ENCODE assay signal across 22 cellular contexts in the genomic region with DNA sequence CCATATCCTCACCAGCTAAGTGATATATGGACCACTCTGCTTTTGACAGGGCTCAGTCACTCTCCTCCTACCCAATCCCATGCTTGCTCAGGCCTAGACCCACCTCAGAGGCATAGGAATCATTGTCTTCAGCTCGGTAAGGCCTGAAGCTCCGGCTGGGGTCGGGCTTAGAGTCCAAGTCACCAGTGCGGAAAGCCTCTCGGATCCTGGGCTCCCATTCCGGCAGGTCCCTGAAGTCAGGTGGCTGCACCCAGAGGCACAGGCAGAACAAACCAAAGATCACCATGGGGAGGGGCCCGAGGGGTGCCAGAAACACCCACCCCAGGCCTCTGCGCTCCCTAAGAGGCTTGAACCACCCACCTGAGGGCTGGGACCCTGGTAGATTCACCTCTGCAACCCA. TPM values are rescaled to one million over a fixed set of nuclear protein-coding genes. Genes with fewer than 3 reads are reported as not detected.
DNase-seq lines count a peak whose midpoint lies in the region; ATAC-seq, FAIRE-seq and TF ChIP-seq lines count a peak whose summit lies in the region.
"Had no signal": no experiment of that assay in that cellular context is flagged by ENCODE, and none has a peak within 500 bp of the region (broad histone marks: within the 10 kb centered on the region; RNA-seq: fewer than 3 reads in every experiment).

No MANE protein-coding gene starts in this region.

- H3K9me3 ChIP-seq in HepG2 (ENCODE audit: low read length): no peaks in the 10 kb centered on the region
- H3K9me3 ChIP-seq in right lobe of liver: no peaks in the 10 kb centered on the region
- no peaks in the 10 kb centered on the region for H3K9me3 ChIP-seq in endodermal cell (ENCODE audit: control insufficient read depth, low read length)
- H3K9me3 ChIP-seq in prostate gland: no peaks in the 10 kb centered on the region
- H3K9me3 ChIP-seq in BE2C: no peaks in the 10 kb centered on the region
- no peaks in the 10 kb centered on the region for H3K9me3 ChIP-seq in vagina
- H3K9me3 ChIP-seq: BLaER1, Caco-2, Peyer's patch, SJCRH30 had no signal

- H3K4me3 Mint-ChIP-seq in endodermal cell: no peak overlapping the region
- H3K4me3 Mint-ChIP-seq: CD4-positive, alpha-beta memory T cell had no signal

- H3K4me2 ChIP-seq in HepG2 (ENCODE audit: low read depth, low read length): no peak overlapping the region
- H3K4me2 ChIP-seq: BLaER1 had no signal

- H3K9me3 Mint-ChIP-seq in endodermal cell: no peaks in the 10 kb centered on the region
- H3K9me3 Mint-ChIP-seq: CD4-positive, alpha-beta memory T cell had no signal

- peaks cover 14% of the 10 kb centered on the region for H3K4me1 Mint-ChIP-seq in endodermal cell

- H3K9ac ChIP-seq in HepG2 (ENCODE audit: insufficient read depth, low read depth, low read length) (no peak overlapping the region), endodermal cell (ENCODE audit: extremely low read depth, low read length, poor library complexity, severe bottlenecking) (no peak overlapping the region)
- H3K9ac ChIP-seq: BLaER1 had no signal

- H4K20me1 ChIP-seq in HepG2 (ENCODE audit: insufficient read depth, low read length): no peaks in the 10 kb centered on the region

- POLR2A ChIA-PET in HepG2 (lab: Yijun Ruan, JAX): no interaction called here

- H3K27ac Mint-ChIP-seq in endodermal cell: peak overlapping the region; percentile 82
- H3K27ac Mint-ChIP-seq: CD4-positive, alpha-beta memory T cell had no signal

- H3K27ac ChIP-seq in HepG2 (ENCODE audit: extremely low read length, insufficient read depth, low read length) (no peak overlapping the region), right lobe of liver (no peak overlapping the region), endodermal cell (ENCODE audit: low read depth, low read length) (no peak overlapping the region), prostate gland (peak overlapping the region; percentile 69 to 76), vagina (no peak overlapping the region)
- H3K27ac ChIP-seq: BLaER1, Peyer's patch, SJCRH30 had no signal

- no peak for TF ChIP-seq RAD21 in HepG2 (CRISPR knock-in tag; IDR thresholded peaks at IDR 0.05)

- peaks cover 30 to 57% of the 10 kb centered on the region in 2 experiments; a peak in 4 of 5 replicates for H3K36me3 ChIP-seq in HepG2 (replicated peaks in 1 of 2; ENCODE audit: control insufficient read depth in 1 of 2, insufficient read depth in 2 of 2, low read length in 2 of 2)
- H3K36me3 ChIP-seq in right lobe of liver: peaks cover 0 to 2% (median 0%) of the 10 kb centered on the region in 4 donors
- peaks cover 72% of the 10 kb centered on the region for H3K36me3 ChIP-seq in endodermal cell (ENCODE audit: control insufficient read depth, insufficient read depth, low read length)
- H3K36me3 ChIP-seq in prostate gland: peaks cover 0 to 15% of the 10 kb centered on the region in 2 donors
- peaks cover 78% of the 10 kb centered on the region for H3K36me3 ChIP-seq in BE2C
- peaks cover 0 to 57% of the 10 kb centered on the region in 2 donors for H3K36me3 ChIP-seq in vagina

- no peaks in the 10 kb centered on the region for H3K79me2 ChIP-seq in HepG2 (ENCODE audit: insufficient read depth, low read length)

- DNase-seq in HepG2 (ENCODE audit: low spot score) (no peak), right lobe of liver (no peak), endodermal cell (no peak), prostate gland (ENCODE audit: low spot score) (no peak), NCI-H510A treated with DMSO at 0.1 percent for 48 hours (lab: John Stamatoyannopoulos, UW) (no peak), BE2C (no peak), vagina (ENCODE audit: extremely low spot score in 2 of 2) (no peak)
- DNase-seq in activated CD4-positive, alpha-beta T cell treated with anti-CD3 and anti-CD28 coated beads, Interleukin-2, amount 50 U/mL, for 4 hours: no peak
- DNase-seq: Caco-2; CD4-positive, alpha-beta memory T cell; DMS 273 treated with DMSO at 0.1 percent for 48 hours; GOT3; HCEC 1CT; KG1; NCI-H1105; NCI-H2029 treated with DMSO at 0.1 percent for 48 hours; NCI-H345; NCI-H524 treated with DMSO at 0.1 percent for 48 hours; Peyer's patch; SJCRH30 had no signal

- CTCF ChIA-PET in HepG2 (lab: Yijun Ruan, JAX; ENCODE audit: low intra/inter-chr PET ratio, low total read pairs): no interaction called here

- no peak for TF ChIP-seq CTCF in HepG2 (CRISPR knock-in tag; IDR thresholded peaks at IDR 0.05)
- no peak for TF ChIP-seq CTCF in right lobe of liver (IDR thresholded peaks at IDR 0.05)
- no peak for TF ChIP-seq CTCF in endodermal cell (conservative IDR thresholded peaks at IDR 0.05)
- TF ChIP-seq CTCF in prostate gland (IDR thresholded peaks at IDR 0.05): no peak
- TF ChIP-seq CTCF in BE2C (IDR thresholded peaks at IDR 0.05; ENCODE audit: low read depth, low read length): no peak
- TF ChIP-seq CTCF in vagina (IDR thresholded peaks at IDR 0.05): no peak

- in situ Hi-C loops in HepG2 (cut with HindIII; ENCODE audit: extremely low pct_ligation_motif_present, low pct_unique_long_range_greater_than_20kb): no loop called here

- no peak for TF ChIP-seq POLR2A in HepG2 (IDR thresholded peaks at IDR 0.05; ENCODE audit: insufficient read depth in 1 of 2, low read depth in 2 of 2, low read length in 2 of 2)
- no peak for TF ChIP-seq POLR2A in right lobe of liver (IDR thresholded peaks at IDR 0.05)
- no peak for TF ChIP-seq POLR2A in prostate gland (IDR thresholded peaks at IDR 0.05)
- no peak for TF ChIP-seq POLR2A in vagina (IDR thresholded peaks at IDR 0.05)

- H3K27me3 Mint-ChIP-seq in endodermal cell (ENCODE audit: insufficient read depth): no peaks in the 10 kb centered on the region

- H3K27me3 ChIP-seq in HepG2 (ENCODE audit: control insufficient read depth in 1 of 2, insufficient read depth in 2 of 2, low read length in 2 of 2): no peaks in the 10 kb centered on the region
- H3K27me3 ChIP-seq in right lobe of liver: no peaks in the 10 kb centered on the region
- H3K27me3 ChIP-seq in endodermal cell (ENCODE audit: control insufficient read depth, insufficient read depth, low read length, poor library complexity, severe bottlenecking): no peaks in the 10 kb centered on the region
- H3K27me3 ChIP-seq in prostate gland (replicated peaks; ENCODE audit: insufficient read depth): no peaks in the 10 kb centered on the region
- no peaks in the 10 kb centered on the region for H3K27me3 ChIP-seq in BE2C
- no peaks in the 10 kb centered on the region for H3K27me3 ChIP-seq in vagina
- H3K27me3 ChIP-seq: BLaER1, Peyer's patch, SJCRH30 had no signal

- TF ChIP-seq EP300 in HepG2 (IDR thresholded peaks at IDR 0.05; ENCODE audit: low read depth in 2 of 2, low read length in 2 of 2): no peak
- TF ChIP-seq EP300 in HepG2 (CRISPR knock-in tag; IDR thresholded peaks at IDR 0.05; ENCODE audit: borderline replicate concordance): no peak

- intact Hi-C loops in HepG2 (cut with micrococcal nuclease; ENCODE audit: unreplicated experiment) (no loop called here), right lobe of liver (cut with DNase I) (no loop called here), prostate gland (cut with DNase I) (no loop called here), vagina (cut with DNase I) (loop anchor here (10.0 kb wide), 1 partner anchor 52 kb away; a partner anchor contains a TSS)

- BruUV-seq in HepG2 (replicated peaks; lab: Mats Ljungman, UMichigan): no TSS peak

- H3K4me1 ChIP-seq in HepG2 (ENCODE audit: insufficient read depth, low read length) (peaks cover 9% of the 10 kb centered on the region), right lobe of liver (no peaks in the 10 kb centered on the region), endodermal cell (ENCODE audit: control insufficient read depth, insufficient read depth, low read length) (no peaks in the 10 kb centered on the region), prostate gland (replicated peaks) (peaks cover 4% of the 10 kb centered on the region), BE2C (no peaks in the 10 kb centered on the region), vagina (peaks cover 15% of the 10 kb centered on the region)
- H3K4me1 ChIP-seq: Peyer's patch, SJCRH30 had no signal

- FAIRE-seq in HepG2 (lab: Jason Lieb, UNC): no peak
- FAIRE-seq: G401.6 had no signal

- ATAC-seq in HepG2: no peak
- ATAC-seq in right lobe of liver: no peak

- H3K36me3 Mint-ChIP-seq in endodermal cell (ENCODE audit: low read depth): peaks cover 63% of the 10 kb centered on the region
- H3K36me3 Mint-ChIP-seq: CD4-positive, alpha-beta memory T cell had no signal

- H3K4me3 ChIP-seq in HepG2 (replicated peaks in 1 of 3; ENCODE audit: insufficient read depth in 1 of 3, low read depth in 2 of 3, low read length in 3 of 3) (no peak overlapping the region), right lobe of liver (no peak overlapping the region), endodermal cell (ENCODE audit: low read length) (no peak overlapping the region), prostate gland (no peak overlapping the region), BE2C (ENCODE audit: low read depth, low read length) (no peak overlapping the region), vagina (no peak overlapping the region)
- H3K4me3 ChIP-seq: BLaER1, Peyer's patch, SJCRH30 had no signal

- 92% methylated on average over 8 of the region's 8 CpGs for whole genome bisulfite sequencing in HepG2 (ENCODE audit: low lambda C conversion rate)
- WGBS in right lobe of liver (ENCODE audit: insufficient coverage, low coverage, low lambda C conversion rate, missing lambda C conversion rate): no CpG with 5 or more reads among the region's 8 CpGs
- WGBS in endodermal cell (ENCODE audit: insufficient coverage in 1 of 2, insufficient read length in 1 of 2), 2 experiments: 89 to 100% methylated on average over 4 to 8 of the region's 8 CpGs
- 68% methylated on average over 6 of the region's 8 CpGs for WGBS in prostate gland

- no peak overlapping the region for H2AFZ ChIP-seq in HepG2 (ENCODE audit: low read length)

RNA-seq across cellular contexts. Expression of a gene that starts 39.0 kb away (rescaled TPM):
- total RNA-seq in HepG2 (2016; rRNA removed; fragmentation: Illumina TruSeq; extraction: Trizol): 53.7 and 82.4 TPM in 2 replicates
- 10.7 and 11.7 TPM in 2 replicates for total RNA-seq in HepG2 (2016; cell fraction: cytosol; rRNA removed; fragmentation: Illumina TruSeq; extraction: Trizol; ENCODE audit: low read depth)
- total RNA-seq in HepG2 (2016; cell fraction: insoluble cytoplasmic fraction; rRNA removed; fragmentation: Illumina TruSeq; extraction: Trizol): 57.1 and 88.9 TPM in 2 replicates
- 25.4 and 26.8 TPM in 2 replicates for total RNA-seq in HepG2 (2016; cell fraction: membrane; rRNA removed; fragmentation: Illumina TruSeq; extraction: Trizol)
- total RNA-seq in HepG2 (2016; cell fraction: nucleus; rRNA removed; fragmentation: Illumina TruSeq; extraction: Trizol): 26.9 and 33.4 TPM in 2 replicates
- 10.5 and 18.7 TPM in 2 replicates for polyA plus RNA-seq in HepG2 (2011; rRNA removed)
- 9.6 and 10.1 TPM in 2 replicates for polyA plus RNA-seq in HepG2 (2011; cell fraction: cytosol; rRNA removed)
- 8.8 and 10.9 TPM in 2 replicates for polyA plus RNA-seq in HepG2 (2011; cell fraction: nucleus; rRNA removed)
- polyA plus RNA-seq in HepG2 (2012): 8.0 and 18.3 TPM in 2 replicates
- 4.4 and 5.3 TPM in 2 replicates for polyA plus RNA-seq in HepG2 (2016; cell fraction: cytosol; fragmentation: Illumina TruSeq; extraction: Trizol; ENCODE audit: low read depth)
- polyA plus RNA-seq in HepG2 (2016; cell fraction: insoluble cytoplasmic fraction; fragmentation: Illumina TruSeq; extraction: Trizol; ENCODE audit: low read depth): 61.2 and 64.9 TPM in 2 replicates
- polyA plus RNA-seq in HepG2 (2016; cell fraction: membrane; fragmentation: Illumina TruSeq; extraction: Trizol; ENCODE audit: low read depth): 9.5 and 10.6 TPM in 2 replicates
- 65.4 and 71.7 TPM in 2 replicates for polyA plus RNA-seq in HepG2 (2016; cell fraction: nucleus; fragmentation: Illumina TruSeq; extraction: Trizol; ENCODE audit: insufficient read depth, low read depth)
- polyA minus RNA-seq in HepG2 (2011; rRNA and poly(A)+ RNA removed; ENCODE audit: low replicate concordance): 6.5 and 15.7 TPM in 2 replicates
- polyA minus RNA-seq in HepG2 (2011; cell fraction: cytosol; rRNA and poly(A)+ RNA removed): 6.1 and 9.5 TPM in 2 replicates
- 10.8 and 15.7 TPM in 2 replicates for polyA minus RNA-seq in HepG2 (2011; cell fraction: nucleus; rRNA and poly(A)+ RNA removed)
- total RNA-seq in right lobe of liver: 1 to 10 TPM; 2.7 to 9.8 (median 4.7) TPM
- 10 to 100 TPM; 21.4 to 32.4 TPM for total RNA-seq in endodermal cell
- polyA plus RNA-seq in endodermal cell (2013, experiment 1 of 2): 26.4 TPM
- polyA plus RNA-seq in endodermal cell (2013, experiment 2 of 2): 23.9 TPM
- 10 to 100 TPM; 13.0 to 17.1 TPM for total RNA-seq in prostate gland
- polyA plus RNA-seq in BE2C (2012; ENCODE audit: insufficient read depth, insufficient read length, low read depth): 3.9 TPM
- total RNA-seq in vagina: 4.7 TPM

Comparison
In these comparisons a context has a peak if more than half of its experiments do, and no peak if none do; other contexts are left out.
1. H3K27ac ChIP-seq: peak in prostate gland (2 of 2); none in HepG2 (single experiment), right lobe of liver (0 of 3), endodermal cell (single experiment) and vagina (single experiment).